ENCODE assay signal across 20 cellular contexts in the genomic region with DNA sequence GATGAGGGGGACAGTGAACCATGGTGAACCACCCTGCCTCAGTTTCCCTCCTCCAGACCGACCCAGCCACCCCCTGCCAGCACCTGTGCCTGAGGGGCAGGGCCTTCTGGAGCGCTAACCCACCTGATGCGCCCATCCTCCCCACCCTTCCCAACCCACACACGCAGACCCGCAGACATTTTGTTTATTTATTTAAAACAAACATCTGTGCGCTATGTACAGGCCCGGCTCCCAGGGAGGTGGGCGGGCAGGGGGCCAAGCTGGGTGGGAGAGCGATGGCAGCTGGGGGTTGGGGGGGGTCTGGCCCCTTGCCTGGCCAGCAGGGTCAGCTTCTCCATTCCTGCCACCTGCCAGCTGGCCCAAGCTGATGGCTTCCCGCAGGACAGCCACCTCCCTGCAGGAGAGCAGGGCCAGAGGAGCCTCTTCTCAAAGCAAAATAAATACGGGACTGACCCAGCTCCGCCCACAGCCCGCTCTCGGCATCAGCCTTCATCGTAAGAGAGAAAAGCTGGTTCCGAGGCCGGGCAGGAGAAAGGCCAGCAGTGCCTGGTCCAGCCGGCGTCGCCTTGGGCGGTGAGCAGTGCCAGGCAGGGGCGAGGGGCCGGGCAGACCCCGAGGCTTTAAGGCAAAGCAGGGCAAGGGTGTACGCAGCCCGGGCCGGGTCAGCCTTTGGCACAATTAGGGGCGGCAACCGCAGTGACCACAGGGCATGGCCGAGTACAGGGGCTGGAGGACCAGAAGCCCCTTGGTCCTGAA. TPM values are rescaled to one million over a fixed set of nuclear protein-coding genes. Genes with fewer than 3 reads are reported as not detected.
DNase-seq lines count a peak whose midpoint lies in the region; ATAC-seq and TF ChIP-seq lines count a peak whose summit lies in the region.
"Had no signal": no experiment of that assay in that cellular context is flagged by ENCODE, and none has a peak within 500 bp of the region (broad histone marks: within the 10 kb centered on the region; RNA-seq: fewer than 3 reads in every experiment).

No MANE protein-coding gene starts in this region.

- no peaks in the 10 kb centered on the region for H3K27me3 ChIP-seq in GM23338 (ENCODE audit: insufficient read depth)
- H3K27me3 ChIP-seq: breast epithelium, esophagus muscularis mucosa had no signal

- ATAC-seq in GM23338: no peak
- ATAC-seq: WTC11 had no signal

- peaks cover 6% of the 10 kb centered on the region; the same call in 2 of the 3 replicates for H3K36me3 Mint-ChIP-seq in GM23338 (ENCODE audit: low read depth)

- peaks cover 19% of the 10 kb centered on the region for H3K9me3 Mint-ChIP-seq in GM23338
- H3K9me3 Mint-ChIP-seq: activated T-helper 17 cell treated with anti-CD3 and anti-CD28 coated beads, Interleukin-2, amount 50 U/mL, for 72 hours; nephron; T-helper 1 cell treated with Interleukin-12 subunit alpha and Interleukin-12 subunit beta and Interleukin-4 antibody, amounts not matched to agents 30 μg/mL and 1 μg/mL, for 36 hours had no signal

- H3K4me3 Mint-ChIP-seq in GM23338: no peak overlapping the region
- H3K4me3 Mint-ChIP-seq: activated T-helper 17 cell treated with anti-CD3 and anti-CD28 coated beads, Interleukin-2, amount 50 U/mL, for 72 hours; CD4-positive, alpha-beta memory T cell; nephron; T-helper 1 cell treated with Interleukin-12 subunit alpha and Interleukin-12 subunit beta and Interleukin-4 antibody, amounts not matched to agents 30 μg/mL and 1 μg/mL, for 36 hours; WTC11 had no signal

- H3K4me2 ChIP-seq in GM23338: no peak overlapping the region
- H3K4me2 ChIP-seq: A549 had no signal

- H3K27me3 Mint-ChIP-seq in GM23338 (ENCODE audit: insufficient read depth, low read depth, poor library complexity): peaks cover 3% of the 10 kb centered on the region
- H3K27me3 Mint-ChIP-seq: activated T-helper 17 cell treated with anti-CD3 and anti-CD28 coated beads, Interleukin-2, amount 50 U/mL, for 72 hours; CD4-positive, alpha-beta memory T cell had no signal

- H3F3A ChIP-seq in GM23338 (replicated peaks; ENCODE audit: low read depth): no peaks in the 10 kb centered on the region

- no peaks in the 10 kb centered on the region for H3K9me2 ChIP-seq in GM23338 (ENCODE audit: insufficient read depth)

- DNase-seq in NCI-H2171 treated with DMSO at 0.1 percent for 48 hours (lab: John Stamatoyannopoulos, UW): peak; percentile 31
- no peak for DNase-seq in NCI-H2171 (lab: John Stamatoyannopoulos, UW)
- peak; percentile 43 for DNase-seq in NCI-H2196 (lab: John Stamatoyannopoulos, UW; ENCODE audit: unreplicated experiment)
- peak; percentile 31 for DNase-seq in fibroblast of villous mesenchyme (ENCODE audit: low read depth)
- peak in 3 of 49 donors; percentile 30 to 80 (median 41) for DNase-seq in substantia nigra (lab: John Stamatoyannopoulos, UW)
- DNase-seq in activated CD4-positive, CD25-positive, alpha-beta regulatory T cell treated with anti-CD3 and anti-CD28 coated beads, Interleukin-2, amount 50 U/mL, for 72 hours: no peak
- no peak for DNase-seq in GM23338 (ENCODE audit: low spot score)
- no peak for DNase-seq in glomerular visceral epithelial cell (ENCODE audit: extremely low spot score)
- DNase-seq: CD4-positive, alpha-beta memory T cell; Right ventricle myocardium superior; stimulated activated naive CD4-positive, alpha-beta T cell treated with Interleukin-2 at 50 U/mL for 16 hours had no signal

- no peaks in the 10 kb centered on the region for H3K79me2 ChIP-seq in GM23338 (replicated peaks; ENCODE audit: insufficient read depth)

- H3K27ac ChIP-seq in substantia nigra (ENCODE audit: low read depth, low read length, poor library complexity, severe bottlenecking) (peak overlapping the region; percentile 55), GM23338 (ENCODE audit: low read depth) (no peak overlapping the region)
- H3K27ac ChIP-seq: A549, breast epithelium, esophagus muscularis mucosa had no signal

- H3K4me3 ChIP-seq in fibroblast of villous mesenchyme (ENCODE audit: low read depth, low read length) (no peak overlapping the region), GM23338 (no peak overlapping the region)
- H3K4me3 ChIP-seq: A549, breast epithelium, esophagus muscularis mucosa had no signal

- H3K36me3 ChIP-seq in GM23338 (ENCODE audit: insufficient read depth): no peaks in the 10 kb centered on the region
- H3K36me3 ChIP-seq: breast epithelium had no signal

- no peak overlapping the region for H3K27ac Mint-ChIP-seq in GM23338
- H3K27ac Mint-ChIP-seq: activated T-helper 17 cell treated with anti-CD3 and anti-CD28 coated beads, Interleukin-2, amount 50 U/mL, for 72 hours; CD4-positive, alpha-beta memory T cell; T-helper 1 cell treated with Interleukin-12 subunit alpha and Interleukin-12 subunit beta and Interleukin-4 antibody, amounts not matched to agents 30 μg/mL and 1 μg/mL, for 36 hours; WTC11 had no signal

- H2AFZ ChIP-seq in GM23338: no peak overlapping the region

- no peak for TF ChIP-seq CTCF in fibroblast of villous mesenchyme (IDR thresholded peaks at IDR 0.05; ENCODE audit: insufficient read depth, low read depth, low read length)
- TF ChIP-seq CTCF in GM23338 (conservative IDR thresholded peaks at IDR 0.05; ENCODE audit: low read depth in 2 of 2): no peak

- H3K4me1 ChIP-seq in GM23338 (ENCODE audit: insufficient read depth): no peaks in the 10 kb centered on the region
- H3K4me1 ChIP-seq: breast epithelium had no signal

- H3K4me1 Mint-ChIP-seq in GM23338: no peaks in the 10 kb centered on the region
- H3K4me1 Mint-ChIP-seq: activated T-helper 17 cell treated with anti-CD3 and anti-CD28 coated beads, Interleukin-2, amount 50 U/mL, for 72 hours; nephron; WTC11 had no signal

- H4K20me1 ChIP-seq in GM23338 (replicated peaks; ENCODE audit: insufficient read depth): no peaks in the 10 kb centered on the region

TF ChIP-seq in GM23338, 12 proteins besides CTCF, POLR2A, EP300 and RAD21 (continues in another document):
- no peak for TF ChIP-seq EZH2 (IDR thresholded peaks at IDR 0.05; ENCODE audit: low read depth, unreplicated experiment)
- no peak for TF ChIP-seq CREB1 (CRISPR knock-in tag; IDR thresholded peaks at IDR 0.05; ENCODE audit: low read depth)
- TF ChIP-seq NANOG (IDR thresholded peaks at IDR 0.05; ENCODE audit: borderline replicate concordance): no peak
- TF ChIP-seq, protein P1, sequence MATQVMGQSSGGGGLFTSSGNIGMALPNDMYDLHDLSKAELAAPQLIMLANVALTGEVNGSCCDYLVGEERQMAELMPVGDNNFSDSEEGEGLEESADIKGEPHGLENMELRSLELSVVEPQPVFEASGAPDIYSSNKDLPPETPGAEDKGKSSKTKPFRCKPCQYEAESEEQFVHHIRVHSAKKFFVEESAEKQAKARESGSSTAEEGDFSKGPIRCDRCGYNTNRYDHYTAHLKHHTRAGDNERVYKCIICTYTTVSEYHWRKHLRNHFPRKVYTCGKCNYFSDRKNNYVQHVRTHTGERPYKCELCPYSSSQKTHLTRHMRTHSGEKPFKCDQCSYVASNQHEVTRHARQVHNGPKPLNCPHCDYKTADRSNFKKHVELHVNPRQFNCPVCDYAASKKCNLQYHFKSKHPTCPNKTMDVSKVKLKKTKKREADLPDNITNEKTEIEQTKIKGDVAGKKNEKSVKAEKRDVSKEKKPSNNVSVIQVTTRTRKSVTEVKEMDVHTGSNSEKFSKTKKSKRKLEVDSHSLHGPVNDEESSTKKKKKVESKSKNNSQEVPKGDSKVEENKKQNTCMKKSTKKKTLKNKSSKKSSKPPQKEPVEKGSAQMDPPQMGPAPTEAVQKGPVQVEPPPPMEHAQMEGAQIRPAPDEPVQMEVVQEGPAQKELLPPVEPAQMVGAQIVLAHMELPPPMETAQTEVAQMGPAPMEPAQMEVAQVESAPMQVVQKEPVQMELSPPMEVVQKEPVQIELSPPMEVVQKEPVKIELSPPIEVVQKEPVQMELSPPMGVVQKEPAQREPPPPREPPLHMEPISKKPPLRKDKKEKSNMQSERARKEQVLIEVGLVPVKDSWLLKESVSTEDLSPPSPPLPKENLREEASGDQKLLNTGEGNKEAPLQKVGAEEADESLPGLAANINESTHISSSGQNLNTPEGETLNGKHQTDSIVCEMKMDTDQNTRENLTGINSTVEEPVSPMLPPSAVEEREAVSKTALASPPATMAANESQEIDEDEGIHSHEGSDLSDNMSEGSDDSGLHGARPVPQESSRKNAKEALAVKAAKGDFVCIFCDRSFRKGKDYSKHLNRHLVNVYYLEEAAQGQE (IDR thresholded peaks at IDR 0.05; ENCODE audit: unreplicated experiment): no peak
- TF ChIP-seq, protein P2, sequence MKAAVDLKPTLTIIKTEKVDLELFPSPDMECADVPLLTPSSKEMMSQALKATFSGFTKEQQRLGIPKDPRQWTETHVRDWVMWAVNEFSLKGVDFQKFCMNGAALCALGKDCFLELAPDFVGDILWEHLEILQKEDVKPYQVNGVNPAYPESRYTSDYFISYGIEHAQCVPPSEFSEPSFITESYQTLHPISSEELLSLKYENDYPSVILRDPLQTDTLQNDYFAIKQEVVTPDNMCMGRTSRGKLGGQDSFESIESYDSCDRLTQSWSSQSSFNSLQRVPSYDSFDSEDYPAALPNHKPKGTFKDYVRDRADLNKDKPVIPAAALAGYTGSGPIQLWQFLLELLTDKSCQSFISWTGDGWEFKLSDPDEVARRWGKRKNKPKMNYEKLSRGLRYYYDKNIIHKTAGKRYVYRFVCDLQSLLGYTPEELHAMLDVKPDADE (IDR thresholded peaks at IDR 0.05): no peak
- TF ChIP-seq ZNF114 (CRISPR knock-in tag; IDR thresholded peaks at IDR 0.05): no peak
- no peak for TF ChIP-seq JUNB (IDR thresholded peaks at IDR 0.05; ENCODE audit: unreplicated experiment)
- TF ChIP-seq EZH2phosphoT487 (IDR thresholded peaks at IDR 0.05; ENCODE audit: unreplicated experiment): no peak

RNA-seq across cellular contexts. Expression of gene CLIC3, which starts 10.9 kb away (rescaled TPM):
- total RNA-seq in fibroblast of villous mesenchyme: 19.0 and 43.2 TPM in 2 replicates
- total RNA-seq in GM23338 (2014; rRNA removed; shearing (Covaris generic)): 0.56 TPM in 1 of 2 replicates, not detected in the other
- 0.53 and 0.57 TPM in 2 replicates for polyA plus RNA-seq in GM23338 (2016; fragmentation: Nextera tagmentation; extraction: Ambion mirVana)
- total RNA-seq: activated CD8-positive, alpha-beta memory T cell treated with anti-CD3 and anti-CD28 coated beads for 36 hours had no signal

RNA-seq across cellular contexts. Expression of gene PAXX, which starts 15.0 kb away (rescaled TPM):
- 9.9 and 18.0 TPM in 2 replicates for total RNA-seq in fibroblast of villous mesenchyme
- 33.9 and 71.5 TPM in 2 replicates for total RNA-seq in GM23338 (2014; rRNA removed; shearing (Covaris generic))
- 86.0 and 88.3 TPM in 2 replicates for polyA plus RNA-seq in GM23338 (2016; fragmentation: Nextera tagmentation; extraction: Ambion mirVana)

RNA-seq across cellular contexts. Expression of gene ABCA2, which starts 20.8 kb away (rescaled TPM):
- total RNA-seq in fibroblast of villous mesenchyme: 14.7 and 15.5 TPM in 2 replicates
- 14.2 and 16.0 TPM in 2 replicates for total RNA-seq in GM23338 (2014; rRNA removed; shearing (Covaris generic))
- polyA plus RNA-seq in GM23338 (2016; fragmentation: Nextera tagmentation; extraction: Ambion mirVana): 5.6 and 7.0 TPM in 2 replicates

RNA-seq across cellular contexts. Expression of gene LCNL1, which starts 24.4 kb away (rescaled TPM):
- 3.2 and 3.5 TPM in 2 replicates for total RNA-seq in fibroblast of villous mesenchyme
- total RNA-seq in GM23338 (2014; rRNA removed; shearing (Covaris generic)): not detected in 2 replicates
- polyA plus RNA-seq in GM23338 (2016; fragmentation: Nextera tagmentation; extraction: Ambion mirVana): 0.11 and 0.14 TPM in 2 replicates
- polyA plus RNA-seq: CD4-positive, alpha-beta memory T cell had no signal

RNA-seq across cellular contexts. Expression of gene FUT7, which starts 24.6 kb away (rescaled TPM):
- not detected in 2 replicates for total RNA-seq in fibroblast of villous mesenchyme
- total RNA-seq in GM23338 (2014; rRNA removed; shearing (Covaris generic)): not detected in 2 replicates
- not detected in 2 replicates for polyA plus RNA-seq in GM23338 (2016; fragmentation: Nextera tagmentation; extraction: Ambion mirVana)
- total RNA-seq: breast epithelium, Right ventricle myocardium superior, ureter, WTC11 had no signal
- polyA plus RNA-seq: A549 had no signal

Comparison
In these comparisons a context has a peak if more than half of its experiments do, and no peak if none do; other contexts are left out.
1. DNase-seq: peak in NCI-H2171 treated with DMSO at 0.1 percent for 48 hours (single experiment), NCI-H2196 (single experiment) and fibroblast of villous mesenchyme (single experiment); none in NCI-H2171 (single experiment), activated CD4-positive, CD25-positive, alpha-beta regulatory T cell treated with anti-CD3 and anti-CD28 coated beads, Interleukin-2, amount 50 U/mL, for 72 hours (single experiment), GM23338 (single experiment) and glomerular visceral epithelial cell (single experiment).
2. RNA of gene CLIC3, which starts 10.9 kb away (total RNA-seq): 19.0 to 43.2 TPM in fibroblast of villous mesenchyme; 0.56 TPM in GM23338; every median in the first group is over 10 times any median in the second.